In genomic region chr21:33257404-33257803, GRCh38 we compare ENCODE assay signal across 28 cellular contexts. TPM values are rescaled to one million over a fixed set of nuclear protein-coding genes. Genes with fewer than 3 reads are reported as not detected.
A peak's percentile ranks its signal among the peaks of the same experiment; 100 is the strongest.
DNase-seq lines count a peak whose midpoint lies in the region; ATAC-seq, FAIRE-seq and TF ChIP-seq lines count a peak whose summit lies in the region.
"Had no signal": no experiment of that assay in that cellular context is flagged by ENCODE, and none has a peak within 500 bp of the region (broad histone marks: within the 10 kb centered on the region; RNA-seq: fewer than 3 reads in every experiment).

No MANE protein-coding gene starts in this region.

- no peak for TF ChIP-seq POLR2A in A549 (IDR thresholded peaks at IDR 0.05; ENCODE audit: low read length)

- no peak overlapping the region for H3K9ac ChIP-seq in GM23248

- H3K4me1 Mint-ChIP-seq in CD4-positive, alpha-beta T cell (ENCODE audit: low read depth): peaks cover 55% of the 10 kb centered on the region
- H3K4me1 Mint-ChIP-seq in activated naive CD8-positive, alpha-beta T cell treated with anti-CD3 and anti-CD28 coated beads for 36 hours: peaks cover 61% of the 10 kb centered on the region
- peaks cover 16 to 59% (median 47%) of the 10 kb centered on the region in 4 donors for H3K4me1 Mint-ChIP-seq in naive thymus-derived CD8-positive, alpha-beta T cell
- H3K4me1 Mint-ChIP-seq: nephron progenitor cell had no signal

- TF ChIP-seq EP300 in A549 (IDR thresholded peaks at IDR 0.05): no peak

- H3K27ac ChIP-seq in A549 (no peak overlapping the region), GM23248 (no peak overlapping the region)
- H3K27ac ChIP-seq in CD4-positive, alpha-beta T cell (ENCODE audit: low read depth, low read length): no peak overlapping the region
- H3K27ac ChIP-seq: ascending aorta, cardiac muscle cell, epithelial cell of prostate, vagina, WERI-Rb-1 had no signal

- intact Hi-C loops in CD4-positive, alpha-beta T cell (cut with DNase I, micrococcal nuclease): no loop called here
- intact Hi-C loops in mucosa of descending colon (cut with DNase I, micrococcal nuclease): no loop called here

- H3F3A ChIP-seq in GM23248 (ENCODE audit: insufficient read depth): peaks cover 14% of the 10 kb centered on the region

- H3K9me2 ChIP-seq in GM23248 (ENCODE audit: insufficient read depth): no peaks in the 10 kb centered on the region

- H4K20me1 ChIP-seq in GM23248 (ENCODE audit: insufficient read depth): no peaks in the 10 kb centered on the region

- H3K79me2 ChIP-seq in GM23248 (ENCODE audit: insufficient read depth): no peaks in the 10 kb centered on the region

- in situ Hi-C loops in GM23248 (cut with MboI): no loop called here

- TF ChIP-seq CTCF in A549 (IDR thresholded peaks at IDR 0.05) (no peak), mucosa of descending colon (IDR thresholded peaks at IDR 0.05) (no peak)
- TF ChIP-seq CTCF in CD4-positive, alpha-beta T cell (IDR thresholded peaks at IDR 0.05): no peak

- H2AFZ ChIP-seq in GM23248: no peak overlapping the region
- H2AFZ ChIP-seq: GM23338 had no signal

- CTCF ChIA-PET in A549 (lab: Yijun Ruan, JAX): no interaction called here
- CTCF ChIA-PET in CD4-positive, alpha-beta T cell (lab: Charles Lee): interaction anchor here (1.5 kb wide), 1 partner anchor 19 kb away, joined by 5 read pairs; no protein-coding TSS in a partner anchor

- H3K27me3 Mint-ChIP-seq in CD4-positive, alpha-beta T cell: no peaks in the 10 kb centered on the region
- no peaks in the 10 kb centered on the region for H3K27me3 Mint-ChIP-seq in activated naive CD8-positive, alpha-beta T cell treated with anti-CD3 and anti-CD28 coated beads for 36 hours
- no peaks in the 10 kb centered on the region for H3K27me3 Mint-ChIP-seq in naive thymus-derived CD8-positive, alpha-beta T cell
- H3K27me3 Mint-ChIP-seq: activated CD4-positive, alpha-beta T cell treated with anti-CD3 and anti-CD28 coated beads, Interleukin-2, amount 10 ng/mL, durations not matched to agents 24 days and 14 days; IgD-negative memory B cell; stimulated activated naive CD8-positive, alpha-beta T cell treated with anti-CD3 and anti-CD28 coated beads, Interleukin-15, amount 100 ng/mL, for 72 hours had no signal

- POLR2A ChIA-PET in A549 (lab: Yijun Ruan, JAX): no interaction called here
- POLR2A ChIA-PET in CD4-positive, alpha-beta T cell (lab: Charles Lee): interaction anchor here (0.5 to 1.4 kb wide), 2 partner anchors 9 to 449 kb away, joined by 3 to 6 read pairs; partner anchors contain the start of gene IL10RB
- POLR2A ChIA-PET in naive thymus-derived CD8-positive, alpha-beta T cell (lab: Charles Lee): interaction anchor here (0.6 kb wide), 1 partner anchor 51 kb away, joined by 4 read pairs; no protein-coding TSS in a partner anchor

- no peak for FAIRE-seq in A549 (lab: Jason Lieb, UNC)
- FAIRE-seq: colon had no signal

- H3K9me3 Mint-ChIP-seq in CD4-positive, alpha-beta T cell: peaks cover 2% of the 10 kb centered on the region
- H3K9me3 Mint-ChIP-seq in activated naive CD8-positive, alpha-beta T cell treated with anti-CD3 and anti-CD28 coated beads for 36 hours: peaks cover 11% of the 10 kb centered on the region
- H3K9me3 Mint-ChIP-seq in naive thymus-derived CD8-positive, alpha-beta T cell: peaks cover 0 to 7% (median 4%) of the 10 kb centered on the region in 9 donors
- H3K9me3 Mint-ChIP-seq: activated CD4-positive, alpha-beta T cell treated with anti-CD3 and anti-CD28 coated beads, Interleukin-2, amount 10 ng/mL, durations not matched to agents 24 days and 14 days; IgD-negative memory B cell had no signal

- no peak overlapping the region for H3K4me3 Mint-ChIP-seq in CD4-positive, alpha-beta T cell
- H3K4me3 Mint-ChIP-seq in activated naive CD8-positive, alpha-beta T cell treated with anti-CD3 and anti-CD28 coated beads for 36 hours: no peak overlapping the region
- no peak overlapping the region for H3K4me3 Mint-ChIP-seq in naive thymus-derived CD8-positive, alpha-beta T cell
- H3K4me3 Mint-ChIP-seq: activated CD4-positive, alpha-beta T cell treated with anti-CD3 and anti-CD28 coated beads, Interleukin-2, amount 10 ng/mL, durations not matched to agents 24 days and 14 days; GM23338; IgD-negative memory B cell; nephron progenitor cell; stimulated activated naive CD8-positive, alpha-beta T cell treated with anti-CD3 and anti-CD28 coated beads, Interleukin-15, amount 100 ng/mL, for 72 hours had no signal

- H3K27ac Mint-ChIP-seq in CD4-positive, alpha-beta T cell: peak overlapping the region; percentile 67
- peak overlapping the region; percentile 49 for H3K27ac Mint-ChIP-seq in activated naive CD8-positive, alpha-beta T cell treated with anti-CD3 and anti-CD28 coated beads for 36 hours
- peak overlapping the region in 6 of 10 donors; percentile 25 to 92 (median 61) for H3K27ac Mint-ChIP-seq in naive thymus-derived CD8-positive, alpha-beta T cell
- H3K27ac Mint-ChIP-seq: GM23338, nephron progenitor cell had no signal

- H3K27me3 ChIP-seq in CD4-positive, alpha-beta T cell (ENCODE audit: control insufficient read depth, insufficient read depth, low read length): no peaks in the 10 kb centered on the region
- H3K27me3 ChIP-seq in GM23248 (replicated peaks; ENCODE audit: insufficient read depth): no peaks in the 10 kb centered on the region
- H3K27me3 ChIP-seq: ascending aorta, cardiac muscle cell, vagina had no signal

- H3K4me2 ChIP-seq in A549 (no peak overlapping the region), GM23248 (ENCODE audit: unreplicated experiment) (no peak overlapping the region)
- H3K4me2 ChIP-seq: GM23338 had no signal

- H3K4me3 ChIP-seq in A549 (no peak overlapping the region), mucosa of descending colon (no peak overlapping the region), GM23248 (no peak overlapping the region)
- H3K4me3 ChIP-seq: ascending aorta, cardiac muscle cell, GM23338, lung, vagina had no signal

- H3K4me1 ChIP-seq in A549: no peaks in the 10 kb centered on the region
- no peaks in the 10 kb centered on the region for H3K4me1 ChIP-seq in mucosa of descending colon (ENCODE audit: low read depth)
- peaks cover 10% of the 10 kb centered on the region for H3K4me1 ChIP-seq in GM23248 (ENCODE audit: insufficient read depth)
- H3K4me1 ChIP-seq: ascending aorta, vagina had no signal

- DNase-seq in A549 (ENCODE audit: low read depth in 1 of 2, low spot score in 1 of 2): no peak
- no peak for DNase-seq in CD4-positive, alpha-beta T cell
- DNase-seq in activated naive CD8-positive, alpha-beta T cell treated with anti-CD3 and anti-CD28 coated beads for 36 hours: no peak
- DNase-seq in naive thymus-derived CD8-positive, alpha-beta T cell: no peak
- no peak for DNase-seq in activated CD4-positive, alpha-beta T cell treated with anti-CD3 and anti-CD28 coated beads for 4 hours
- DNase-seq in mucosa of descending colon: no peak
- no peak for DNase-seq in GM23248
- DNase-seq: activated CD4-positive, alpha-beta T cell treated with anti-CD3 and anti-CD28 coated beads, Interleukin-2, amount 10 ng/mL, durations not matched to agents 24 days and 14 days; activated naive CD4-positive, alpha-beta T cell treated with anti-CD3 and anti-CD28 coated beads, Interleukin-2, amount 50 U/mL, for 16 hours; C1 segment of cervical spinal cord; hippocampal formation; left cardiac atrium; NCI-H2107; NCI-H748 treated with DMSO at 0.1 percent for 48 hours; nephron progenitor cell; Right ventricle myocardium superior; stimulated activated naive CD8-positive, alpha-beta T cell treated with anti-CD3 and anti-CD28 coated beads, Interleukin-15, amount 100 ng/mL, for 72 hours; T1000; WERI-Rb-1 had no signal

- no peak for ATAC-seq in A549
- no peak for ATAC-seq in CD4-positive, alpha-beta T cell (ENCODE audit: poor library complexity)
- no peak for ATAC-seq in naive thymus-derived CD8-positive, alpha-beta T cell
- ATAC-seq in mucosa of descending colon: no peak
- ATAC-seq: GM23338; left cardiac atrium; Panc1; stimulated activated naive CD8-positive, alpha-beta T cell treated with anti-CD3 and anti-CD28 coated beads, Interleukin-15, amount 100 ng/mL, for 72 hours had no signal

- 98% methylated on average over 10 of the region's 10 CpGs for WGBS in A549 (ENCODE audit: missing lambda C conversion rate)
- 96 to 99% methylated on average over 10 of the region's 10 CpGs for WGBS in GM23248 (ENCODE audit: low coverage in 1 of 2, low lambda C conversion rate in 2 of 2, missing lambda C conversion rate in 2 of 2), 2 experiments

- TF ChIP-seq RAD21 in A549 (conservative IDR thresholded peaks at IDR 0.05 in 1 of 2, IDR thresholded peaks at IDR 0.05 in 1 of 2): no peak

- H3K9me3 ChIP-seq in A549: no peaks in the 10 kb centered on the region
- H3K9me3 ChIP-seq in CD4-positive, alpha-beta T cell (ENCODE audit: control insufficient read depth, low read length): peaks cover 4% of the 10 kb centered on the region
- H3K9me3 ChIP-seq in mucosa of descending colon: no peaks in the 10 kb centered on the region
- H3K9me3 ChIP-seq in GM23248 (ENCODE audit: low read depth): no peaks in the 10 kb centered on the region
- H3K9me3 ChIP-seq: ascending aorta, vagina had no signal

- H3K36me3 ChIP-seq in mucosa of descending colon (ENCODE audit: low read depth) (no peaks in the 10 kb centered on the region), GM23248 (ENCODE audit: low read depth) (peaks cover 12% of the 10 kb centered on the region; the same call in 1 of the 2 replicates)

- H3K36me3 Mint-ChIP-seq in CD4-positive, alpha-beta T cell (ENCODE audit: low read depth): peaks cover 86% of the 10 kb centered on the region
- peaks cover 66% of the 10 kb centered on the region for H3K36me3 Mint-ChIP-seq in activated naive CD8-positive, alpha-beta T cell treated with anti-CD3 and anti-CD28 coated beads for 36 hours
- H3K36me3 Mint-ChIP-seq in naive thymus-derived CD8-positive, alpha-beta T cell: peaks cover 18 to 68% (median 60%) of the 10 kb centered on the region in 3 donors

RNA-seq across cellular contexts. Expression of gene IL10RB, which starts 8.8 kb away (rescaled TPM):
- polyA plus RNA-seq in A549 (2011; rRNA removed): 31.9 and 34.9 TPM in 2 replicates
- 14.2 and 15.6 TPM in 2 replicates for polyA plus RNA-seq in A549 (2012; cell fraction: cytosol; rRNA removed)
- 7.6 and 9.0 TPM in 2 replicates for polyA plus RNA-seq in A549 (2012; cell fraction: nucleus; rRNA removed)
- 16.8 to 18.0 TPM (median 17.0 TPM) in 3 replicates for polyA plus RNA-seq in A549 (2017; fragmentation: RNase III; extraction: RNeasy Plus Mini Kit Qiagen cat#74134 plus additional on column Dnase treatment)
- polyA minus RNA-seq in A549 (2011; rRNA and poly(A)+ RNA removed): 33.6 and 34.5 TPM in 2 replicates
- 1 to 10 TPM; 7.2 to 9.2 TPM for total RNA-seq in CD4-positive, alpha-beta T cell
- 10 to 100 TPM; 25.3 to 25.9 TPM for total RNA-seq in activated naive CD8-positive, alpha-beta T cell treated with anti-CD3 and anti-CD28 coated beads for 36 hours
- total RNA-seq in naive thymus-derived CD8-positive, alpha-beta T cell: 10 to 100 TPM; 29.4 to 33.2 TPM
- polyA plus RNA-seq in naive thymus-derived CD8-positive, alpha-beta T cell: 10 to 100 TPM; 44.6 to 50.6 (median 50.5) TPM
- 100 to 1,000 TPM in 1 of 3 donors, 10 to 100 TPM in 2; 45.3 to 100 (median 77.0) TPM for total RNA-seq in mucosa of descending colon
- total RNA-seq in GM23248 (2014; rRNA removed; shearing (Covaris generic)): 49.3 and 50.6 TPM in 2 replicates
- polyA plus RNA-seq in GM23248 (2016; fragmentation: Nextera tagmentation; extraction: Ambion mirVana): 52.4 and 56.8 TPM in 2 replicates

RNA-seq across cellular contexts. Expression of gene IFNAR2, which starts 27.7 kb away (rescaled TPM):
- polyA plus RNA-seq in A549 (2011; rRNA removed): 39.6 and 40.5 TPM in 2 replicates
- 9.5 and 11.6 TPM in 2 replicates for polyA plus RNA-seq in A549 (2012; cell fraction: cytosol; rRNA removed)
- 3.8 and 6.9 TPM in 2 replicates for polyA plus RNA-seq in A549 (2012; cell fraction: nucleus; rRNA removed)
- polyA plus RNA-seq in A549 (2017; fragmentation: RNase III; extraction: RNeasy Plus Mini Kit Qiagen cat#74134 plus additional on column Dnase treatment): 9.6 to 11.2 TPM (median 10.1 TPM) in 3 replicates
- 14.2 and 14.9 TPM in 2 replicates for polyA minus RNA-seq in A549 (2011; rRNA and poly(A)+ RNA removed)
- total RNA-seq in CD4-positive, alpha-beta T cell: 10 to 100 TPM; 26.6 to 28.2 TPM
- 10 to 100 TPM; 36.9 to 43.7 TPM for total RNA-seq in activated naive CD8-positive, alpha-beta T cell treated with anti-CD3 and anti-CD28 coated beads for 36 hours
- total RNA-seq in naive thymus-derived CD8-positive, alpha-beta T cell: 10 to 100 TPM; 59.7 to 66.4 TPM
- polyA plus RNA-seq in naive thymus-derived CD8-positive, alpha-beta T cell: 10 to 100 TPM; 53.9 to 72.9 (median 63.3) TPM
- total RNA-seq in mucosa of descending colon: 10 to 100 TPM; 11.9 to 20.5 (median 18.2) TPM
- total RNA-seq in GM23248 (2014; rRNA removed; shearing (Covaris generic)): 4.0 and 4.3 TPM in 2 replicates
- 19.1 and 21.8 TPM in 2 replicates for polyA plus RNA-seq in GM23248 (2016; fragmentation: Nextera tagmentation; extraction: Ambion mirVana)
